8 cellular contexts compared by ENCODE assay signal in the genomic region with DNA sequence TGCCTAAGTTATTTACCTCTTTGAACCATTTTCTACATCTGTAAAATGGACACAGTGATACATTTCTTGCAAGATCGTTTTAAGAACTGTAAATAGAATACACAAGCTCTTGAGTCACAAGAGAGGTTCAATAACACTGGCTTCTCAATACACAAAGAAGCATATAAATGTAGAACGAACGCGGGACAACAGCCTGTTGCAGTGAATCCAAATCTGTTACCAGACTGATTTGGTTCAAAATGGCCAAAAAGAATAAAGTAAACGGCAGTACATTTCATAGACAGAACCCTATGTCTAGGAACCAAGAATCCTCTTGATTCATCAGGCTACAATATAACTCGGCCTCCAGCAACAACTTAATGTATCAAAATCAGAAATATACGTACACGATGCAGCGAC. TPM values are rescaled to one million over a fixed set of nuclear protein-coding genes. Genes with fewer than 3 reads are reported as not detected.
DNase-seq lines count a peak whose midpoint lies in the region; ATAC-seq and TF ChIP-seq lines count a peak whose summit lies in the region.

No MANE protein-coding gene starts in this region.

- intact Hi-C loops in body of pancreas (cut with DNase I) (no loop called here), mucosa of descending colon (cut with DNase I, micrococcal nuclease) (no loop called here)

- DNase-seq in body of pancreas (no peak), mucosa of descending colon (no peak), NCI-H510A (lab: John Stamatoyannopoulos, UW) (no peak), activated gamma-delta T cell treated with Interleukin-2 at 50 U/mL for 16 hours (no peak), NCI-H1105 treated with DMSO at 0.1 percent for 48 hours (lab: John Stamatoyannopoulos, UW) (no peak), NCI-H2196 (lab: John Stamatoyannopoulos, UW; ENCODE audit: unreplicated experiment) (no peak)

- H3K4me3 ChIP-seq in body of pancreas (peak overlapping the region; percentile 35 to 62), mucosa of descending colon (peak overlapping the region; percentile 76)

- no peaks in the 10 kb centered on the region for H3K36me3 ChIP-seq in body of pancreas (replicated peaks in 1 of 2; ENCODE audit: insufficient read depth in 1 of 2, low read depth in 2 of 2)
- no peaks in the 10 kb centered on the region for H3K36me3 ChIP-seq in mucosa of descending colon (ENCODE audit: low read depth)

- TF ChIP-seq CTCF in body of pancreas (IDR thresholded peaks at IDR 0.05) (no peak), mucosa of descending colon (IDR thresholded peaks at IDR 0.05) (no peak)

- WGBS in body of pancreas, 2 donors: 0% methylated on average over 9 of the region's 9 CpGs

- no peaks in the 10 kb centered on the region for H3K27me3 ChIP-seq in body of pancreas

- no peak for TF ChIP-seq POLR2A in body of pancreas (IDR thresholded peaks at IDR 0.05)

- H3K4me1 ChIP-seq in body of pancreas (peaks cover 28% of the 10 kb centered on the region), mucosa of descending colon (ENCODE audit: low read depth) (peaks cover 21% of the 10 kb centered on the region)

- no peaks in the 10 kb centered on the region for H3K9me3 ChIP-seq in body of pancreas
- no peaks in the 10 kb centered on the region for H3K9me3 ChIP-seq in mucosa of descending colon

- peak overlapping the region in 3 of 4 donors; percentile 58 to 78 (median 73) for H3K27ac ChIP-seq in body of pancreas

- ATAC-seq in GM18867 (IDR thresholded peaks at IDR 0.05; ENCODE audit: unreplicated experiment): peak; percentile 19
- ATAC-seq in HG03064 (IDR thresholded peaks at IDR 0.05; ENCODE audit: low read depth, unreplicated experiment): peak; percentile 8
- ATAC-seq in body of pancreas: no peak
- peak; percentile 5 for ATAC-seq in mucosa of descending colon

RNA-seq across cellular contexts. Expression of gene MTPAP, which starts 0.7 kb away (rescaled TPM):
- total RNA-seq in body of pancreas: 1 to 10 TPM; 6.7 to 6.9 TPM
- 10 to 100 TPM; 24.8 to 33.4 (median 26.4) TPM for total RNA-seq in mucosa of descending colon
